1 cellular context compared by ENCODE assay signal in the genomic region with DNA sequence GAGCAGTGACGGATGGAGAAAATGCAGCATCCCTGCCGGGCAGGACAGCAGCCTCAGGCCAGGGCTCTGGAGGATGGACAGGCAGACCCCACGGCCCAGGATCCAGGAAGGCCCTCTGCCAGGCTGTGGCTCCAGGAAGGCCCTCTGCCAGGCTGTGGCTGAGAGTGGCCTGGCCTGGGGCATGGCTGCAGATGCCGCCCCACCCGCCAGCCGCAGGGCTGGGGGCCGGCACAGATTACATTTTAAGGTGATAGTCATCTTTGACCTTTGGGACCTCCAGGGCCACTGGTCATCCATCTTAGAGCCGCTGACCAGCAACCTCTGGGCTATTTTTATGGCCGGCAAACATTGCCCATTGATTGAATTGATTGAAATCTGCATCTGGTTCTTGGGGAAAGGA.
TF ChIP-seq lines count a peak whose summit lies in the region.

No MANE protein-coding gene starts in this region.

TF ChIP-seq in SK-N-SH treated with all-trans-retinoic acid at 6 μM for 48 hours, 23 proteins besides CTCF, POLR2A, EP300 and RAD21 (continued from another document):
- TF ChIP-seq ZNF8 (CRISPR knock-in tag; IDR thresholded peaks at IDR 0.05) = no peak
- TF ChIP-seq ZNF70 (CRISPR knock-in tag; IDR thresholded peaks at IDR 0.05) = no peak
- no peak for TF ChIP-seq SNAI2 (CRISPR knock-in tag; IDR thresholded peaks at IDR 0.05)
- TF ChIP-seq BACH2 (CRISPR knock-in tag; IDR thresholded peaks at IDR 0.05; ENCODE audit: borderline replicate concordance) = no peak
